In the genomic region with DNA sequence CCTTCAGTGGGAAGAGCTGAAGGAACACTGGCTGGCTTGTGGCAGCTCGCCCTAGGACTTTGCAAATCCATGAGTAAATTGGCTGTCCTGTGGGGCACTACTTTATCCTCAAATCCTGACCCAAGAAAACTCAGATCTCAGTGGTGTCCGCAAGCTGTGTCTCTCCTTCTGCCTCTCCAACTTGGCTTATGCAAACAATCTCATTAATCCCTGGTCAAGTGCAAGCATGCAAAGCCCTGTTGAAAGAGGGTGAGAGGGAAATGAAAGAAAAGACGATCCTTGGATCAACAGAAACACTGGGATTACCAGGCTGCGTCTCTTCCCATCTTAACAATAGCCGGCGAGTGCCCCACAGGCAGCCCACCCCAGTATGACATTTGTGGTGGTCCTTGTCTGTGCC, we compare ENCODE assay signal across 25 cellular contexts.
"Had no signal": no experiment of that assay in that cellular context is flagged by ENCODE, and none has a peak within 500 bp of the region (broad histone marks: within the 10 kb centered on the region; RNA-seq: fewer than 3 reads in every experiment).

No MANE protein-coding gene starts in this region.

- H3K27me3 ChIP-seq: testis, upper lobe of left lung had no signal

- H3K4me1 ChIP-seq: gastroesophageal sphincter, testis, upper lobe of left lung had no signal

- ATAC-seq: activated CD4-positive, alpha-beta T cell treated with anti-CD3 and anti-CD28 coated beads for 36 hours; activated naive CD4-positive, alpha-beta T cell treated with anti-CD3 and anti-CD28 coated beads, Interleukin-2, amount 50 U/mL, for 72 hours; activated T-helper 17 cell treated with anti-CD3 and anti-CD28 coated beads, Interleukin-2, amount 50 U/mL, for 72 hours; gastroesophageal sphincter; left cardiac atrium; mucosa of descending colon; sciatic nerve; stimulated activated naive B cell treated with anti-CD40 and anti-IgM and Interleukin-4, amounts not matched to agents 10 μg/mL and 1 μg/mL and 100 μg/mL, for 72 hours; T-helper 17 cell had no signal

- DNase-seq: activated B cell treated with CpG ODN at 0.5 μM for 24 hours; activated CD4-positive, alpha-beta T cell treated with anti-CD3 and anti-CD28 coated beads for 36 hours; activated CD4-positive, alpha-beta T cell treated with anti-CD3 and anti-CD28 coated beads, Interleukin-2, amount 50 U/mL, for 4 hours; activated CD8-positive, alpha-beta memory T cell treated with anti-CD3 and anti-CD28 coated beads for 24 hours; activated CD8-positive, alpha-beta memory T cell treated with anti-CD3 and anti-CD28 coated beads, Interleukin-2, amount 50 U/mL, for 4 hours; activated T-cell treated with anti-CD3 and anti-CD28 coated beads, Interleukin-2, amount 50 U/mL, for 24 hours; aorta; central memory CD4-positive, alpha-beta T cell; left cardiac atrium; mesendoderm; mucosa of descending colon; nucleus accumbens; small intestine; stimulated activated CD8-positive, alpha-beta memory T cell treated with anti-CD3 and anti-CD28 coated beads, Interleukin-4, amount 100 ng/mL, for 48 hours; stimulated activated naive B cell treated with anti-CD40 and anti-IgM and Interleukin-4, amounts not matched to agents 10 μg/mL and 1 μg/mL and 100 μg/mL, for 72 hours; SW 1271; T-helper 17 cell; testis; upper lobe of left lung had no signal

- H3K36me3 ChIP-seq: gastroesophageal sphincter, upper lobe of left lung had no signal

- H3K9me3 ChIP-seq: mucosa of descending colon, testis, upper lobe of left lung had no signal

- H3K27ac ChIP-seq: gastroesophageal sphincter, testis, upper lobe of left lung had no signal

- H3K4me3 ChIP-seq: gastroesophageal sphincter, mucosa of descending colon, testis, upper lobe of left lung had no signal

- FAIRE-seq: colon, islet of Langerhans, small intestine had no signal
